ENCODE assay signal across 8 cellular contexts in genomic region chr3:121431717-121432517, GRCh38.
DNase-seq lines count a peak whose midpoint lies in the region; ATAC-seq, FAIRE-seq and TF ChIP-seq lines count a peak whose summit lies in the region.

No MANE protein-coding gene starts in this region.

- peaks cover 5% of the 10 kb centered on the region for H3K36me3 Mint-ChIP-seq in activated naive CD8-positive, alpha-beta T cell

- peak overlapping the region; percentile 9 for H3K27ac Mint-ChIP-seq in activated naive CD8-positive, alpha-beta T cell

- H2AFZ ChIP-seq in keratinocyte (ENCODE audit: control insufficient read depth, low read length): peak overlapping the region; percentile 70

- peak; percentile 3 for DNase-seq in NCI-H1436 (lab: John Stamatoyannopoulos, UW)
- no peak for DNase-seq in NCI-H1436 treated with DMSO at 0.1 percent for 48 hours (lab: John Stamatoyannopoulos, UW)
- peak; percentile 69 for DNase-seq in NCI-H2029 treated with DMSO at 0.1 percent for 48 hours (lab: John Stamatoyannopoulos, UW)
- no peak for DNase-seq in keratinocyte (ENCODE audit: low read depth, low spot score)
- peak; percentile 3 for DNase-seq in stimulated activated CD8-positive, alpha-beta memory T cell treated with anti-CD3 and anti-CD28 coated beads, Interleukin-12 subunit alpha, Interleukin-12 subunit beta, amount 100 ng/mL, for 24 hours (ENCODE audit: extremely low read depth)
- no peak for DNase-seq in GOT3 (lab: John Stamatoyannopoulos, UW)

- ATAC-seq in HG02588 (IDR thresholded peaks at IDR 0.05; ENCODE audit: unreplicated experiment): peak; percentile 95

- dilution Hi-C loops in keratinocyte (cut with MboI; ENCODE audit: extremely low pct_ligation_motif_present, low sequenced_read_pairs): no loop called here

- peaks cover 0 to 5% of the 10 kb centered on the region in 2 experiments for H3K36me3 ChIP-seq in keratinocyte (ENCODE audit: control insufficient read depth in 2 of 2, extremely low read depth in 1 of 2, insufficient read depth in 2 of 2, low read length in 2 of 2)

- TF ChIP-seq CTCF in keratinocyte (optimal IDR thresholded peaks at IDR 0.05 in 1 of 3, IDR thresholded peaks at IDR 0.05 in 1 of 3, conservative IDR thresholded peaks at IDR 0.05 in 1 of 3; ENCODE audit: extremely low read depth in 1 of 3, insufficient read depth in 2 of 3, low read length in 3 of 3): no peak

- H3K27me3 ChIP-seq in keratinocyte (ENCODE audit: control insufficient read depth, extremely low read depth, insufficient read depth, low read length): no peaks in the 10 kb centered on the region

- H3K4me3 ChIP-seq in keratinocyte (ENCODE audit: control insufficient read depth in 2 of 3, extremely low read depth in 1 of 3, insufficient read depth in 2 of 3, low read depth in 1 of 3, low read length in 3 of 3): no peak overlapping the region

- H3K27me3 Mint-ChIP-seq in activated naive CD8-positive, alpha-beta T cell: no peaks in the 10 kb centered on the region

- no peaks in the 10 kb centered on the region for H3K9me3 ChIP-seq in keratinocyte (ENCODE audit: control insufficient read depth, low read depth, low read length)

- no peaks in the 10 kb centered on the region for H4K20me1 ChIP-seq in keratinocyte (ENCODE audit: control insufficient read depth, extremely low read depth, insufficient read depth, low read length)

- no peaks in the 10 kb centered on the region for H3K9me3 Mint-ChIP-seq in activated naive CD8-positive, alpha-beta T cell (ENCODE audit: low read depth)

- H3K9me1 ChIP-seq in keratinocyte (ENCODE audit: control insufficient read depth, extremely low read depth, insufficient read depth, low read length): no peaks in the 10 kb centered on the region

- no peaks in the 10 kb centered on the region for H3K4me1 ChIP-seq in keratinocyte (ENCODE audit: control insufficient read depth, extremely low read depth, insufficient read depth, low read length)

- peak overlapping the region; percentile 25 for H3K4me2 ChIP-seq in keratinocyte (ENCODE audit: control insufficient read depth, extremely low read depth, insufficient read depth, low read depth, low read length)

- no peak overlapping the region for H3K9ac ChIP-seq in keratinocyte (ENCODE audit: control insufficient read depth, extremely low read depth, insufficient read depth, low read length)

- no peaks in the 10 kb centered on the region for H3K79me2 ChIP-seq in keratinocyte (ENCODE audit: control insufficient read depth, insufficient read depth, low read length)

- FAIRE-seq in keratinocyte (lab: Jason Lieb, UNC): no peak

- H3K4me3 Mint-ChIP-seq in activated naive CD8-positive, alpha-beta T cell: peak overlapping the region; percentile 57

- peaks cover 14% of the 10 kb centered on the region for H3K4me1 Mint-ChIP-seq in activated naive CD8-positive, alpha-beta T cell (ENCODE audit: low read depth)

- H3K27ac ChIP-seq in keratinocyte (ENCODE audit: control insufficient read depth, insufficient read depth, low read length): no peak overlapping the region

Comparison
In these comparisons a context has a peak if more than half of its experiments do, and no peak if none do; other contexts are left out.
1. DNase-seq: peak in NCI-H1436 (single experiment), NCI-H2029 treated with DMSO at 0.1 percent for 48 hours (single experiment) and stimulated activated CD8-positive, alpha-beta memory T cell treated with anti-CD3 and anti-CD28 coated beads, Interleukin-12 subunit alpha, Interleukin-12 subunit beta, amount 100 ng/mL, for 24 hours (single experiment); none in NCI-H1436 treated with DMSO at 0.1 percent for 48 hours (single experiment), keratinocyte (single experiment) and GOT3 (single experiment).